In the genomic region with DNA sequence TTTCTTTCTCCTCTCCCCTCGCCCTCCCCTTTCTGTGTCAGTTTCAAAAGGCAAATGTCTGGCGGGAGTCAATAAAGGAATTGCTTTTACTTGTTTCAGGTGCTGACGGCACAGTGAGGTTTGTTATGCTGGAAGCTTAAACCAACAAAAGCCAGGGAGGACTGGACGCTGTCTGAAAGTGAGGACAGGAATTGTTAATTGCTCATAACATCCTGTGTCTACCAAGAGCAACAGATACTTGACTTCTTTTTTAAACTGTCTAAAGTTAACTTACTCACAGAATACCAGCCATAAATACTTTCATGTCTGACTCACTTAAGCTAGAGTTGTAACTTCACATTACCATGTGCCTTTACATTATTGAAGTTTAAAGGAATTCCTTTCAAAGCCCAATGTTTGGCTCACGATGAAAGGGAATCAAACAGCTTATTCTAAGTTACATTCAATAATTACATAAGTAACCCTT, we compare ENCODE assay signal across 19 cellular contexts.
DNase-seq lines count a peak whose midpoint lies in the region; ATAC-seq, FAIRE-seq and TF ChIP-seq lines count a peak whose summit lies in the region.
"Had no signal": no experiment of that assay in that cellular context is flagged by ENCODE, and none has a peak within 500 bp of the region (broad histone marks: within the 10 kb centered on the region; RNA-seq: fewer than 3 reads in every experiment).

No MANE protein-coding gene starts in this region.

- peak overlapping the region; percentile 39 for H3K4me2 ChIP-seq in A549

- H3K4me1 ChIP-seq in A549, result peaks cover 15% of the 10 kb centered on the region
- H3K4me1 ChIP-seq: lower lobe of right lung, uterus had no signal

- CTCF ChIA-PET in A549 (lab: Yijun Ruan, JAX), result no interaction called here

- no peak for TF ChIP-seq EP300 in A549 (IDR thresholded peaks at IDR 0.05)

- no peaks in the 10 kb centered on the region for H3K9me3 ChIP-seq in A549
- H3K9me3 ChIP-seq: lower lobe of right lung, uterus had no signal

- POLR2A ChIA-PET in A549 (lab: Yijun Ruan, JAX), result no interaction called here

- 21% methylated on average over 5 of the region's 5 CpGs for WGBS in A549 (ENCODE audit: missing lambda C conversion rate)

- no peak for TF ChIP-seq RAD21 in A549 (conservative IDR thresholded peaks at IDR 0.05 in 1 of 2, IDR thresholded peaks at IDR 0.05 in 1 of 2)

- peak in 1 of 2 experiments; percentile 9 for DNase-seq in A549 (ENCODE audit: low read depth in 1 of 2, low spot score in 1 of 2)
- peak; percentile 88 for DNase-seq in LoVo (ENCODE audit: low spot score)
- peak; percentile 60 for DNase-seq in astrocyte of the spinal cord (ENCODE audit: low read depth, low spot score)
- peak; percentile 61 for DNase-seq in left kidney (ENCODE audit: low read depth, low spot score)
- DNase-seq in hippocampal formation (lab: John Stamatoyannopoulos, UW), result no peak
- no peak for DNase-seq in stimulated activated CD4-positive, alpha-beta T cell treated with anti-CD3 and anti-CD28 coated beads, Interleukin-4, amount 100 ng/mL, for 24 hours
- DNase-seq: activated CD4-positive, alpha-beta T cell treated with anti-CD3 and anti-CD28 coated beads for 48 hours; activated T-cell treated with anti-CD3 and anti-CD28 coated beads for 4 hours; Calu3; hypothalamus; lower lobe of right lung; NCI-H1436; NCI-H524; stimulated activated naive CD4-positive, alpha-beta T cell treated with Interleukin-2 at 50 U/mL for 16 hours; T-helper 2 cell; uterus had no signal

- ATAC-seq in A549, result peak; percentile 31 to 62; a peak in 4 of 6 replicates
- no peak for ATAC-seq in GM18861 (IDR thresholded peaks at IDR 0.05; ENCODE audit: unreplicated experiment)
- ATAC-seq in GM19467 (IDR thresholded peaks at IDR 0.05; ENCODE audit: unreplicated experiment), result no peak

- in situ Hi-C loops in astrocyte of the spinal cord (cut with HindIII; ENCODE audit: low sequenced_read_pairs), result no loop called here

- TF ChIP-seq POLR2A in A549 (IDR thresholded peaks at IDR 0.05; ENCODE audit: low read length), result no peak

- FAIRE-seq in A549 (lab: Jason Lieb, UNC), result no peak

- H3K4me3 ChIP-seq in A549 (no peak overlapping the region), astrocyte of the spinal cord (ENCODE audit: low read depth, low read length) (no peak overlapping the region)
- H3K4me3 ChIP-seq: coronary artery, lower lobe of right lung, uterus had no signal

- no peak for TF ChIP-seq CTCF in A549 (IDR thresholded peaks at IDR 0.05)
- TF ChIP-seq CTCF in astrocyte of the spinal cord (IDR thresholded peaks at IDR 0.05; ENCODE audit: low read depth, low read length), result no peak

- peak overlapping the region in 1 of 2 experiments; percentile 45; a peak in 2 of 6 replicates for H3K27ac ChIP-seq in A549
- H3K27ac ChIP-seq: coronary artery, lower lobe of right lung, uterus had no signal

TF ChIP-seq in A549, 52 proteins besides CTCF, POLR2A, EP300 and RAD21:
- no peak for TF ChIP-seq EHF (CRISPR knock-in tag; IDR thresholded peaks at IDR 0.05)
- no peak for TF ChIP-seq HOXB13 (CRISPR knock-in tag; IDR thresholded peaks at IDR 0.05; ENCODE audit: low read depth)
- TF ChIP-seq MAZ (IDR thresholded peaks at IDR 0.05; ENCODE audit: borderline replicate concordance, low read depth, low read length), result no peak
- no peak for TF ChIP-seq CEBPB (IDR thresholded peaks at IDR 0.05)
- TF ChIP-seq, protein P1, sequence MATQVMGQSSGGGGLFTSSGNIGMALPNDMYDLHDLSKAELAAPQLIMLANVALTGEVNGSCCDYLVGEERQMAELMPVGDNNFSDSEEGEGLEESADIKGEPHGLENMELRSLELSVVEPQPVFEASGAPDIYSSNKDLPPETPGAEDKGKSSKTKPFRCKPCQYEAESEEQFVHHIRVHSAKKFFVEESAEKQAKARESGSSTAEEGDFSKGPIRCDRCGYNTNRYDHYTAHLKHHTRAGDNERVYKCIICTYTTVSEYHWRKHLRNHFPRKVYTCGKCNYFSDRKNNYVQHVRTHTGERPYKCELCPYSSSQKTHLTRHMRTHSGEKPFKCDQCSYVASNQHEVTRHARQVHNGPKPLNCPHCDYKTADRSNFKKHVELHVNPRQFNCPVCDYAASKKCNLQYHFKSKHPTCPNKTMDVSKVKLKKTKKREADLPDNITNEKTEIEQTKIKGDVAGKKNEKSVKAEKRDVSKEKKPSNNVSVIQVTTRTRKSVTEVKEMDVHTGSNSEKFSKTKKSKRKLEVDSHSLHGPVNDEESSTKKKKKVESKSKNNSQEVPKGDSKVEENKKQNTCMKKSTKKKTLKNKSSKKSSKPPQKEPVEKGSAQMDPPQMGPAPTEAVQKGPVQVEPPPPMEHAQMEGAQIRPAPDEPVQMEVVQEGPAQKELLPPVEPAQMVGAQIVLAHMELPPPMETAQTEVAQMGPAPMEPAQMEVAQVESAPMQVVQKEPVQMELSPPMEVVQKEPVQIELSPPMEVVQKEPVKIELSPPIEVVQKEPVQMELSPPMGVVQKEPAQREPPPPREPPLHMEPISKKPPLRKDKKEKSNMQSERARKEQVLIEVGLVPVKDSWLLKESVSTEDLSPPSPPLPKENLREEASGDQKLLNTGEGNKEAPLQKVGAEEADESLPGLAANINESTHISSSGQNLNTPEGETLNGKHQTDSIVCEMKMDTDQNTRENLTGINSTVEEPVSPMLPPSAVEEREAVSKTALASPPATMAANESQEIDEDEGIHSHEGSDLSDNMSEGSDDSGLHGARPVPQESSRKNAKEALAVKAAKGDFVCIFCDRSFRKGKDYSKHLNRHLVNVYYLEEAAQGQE (IDR thresholded peaks at IDR 0.05), result no peak
- TF ChIP-seq SMC3 (IDR thresholded peaks at IDR 0.05), result no peak
- TF ChIP-seq, protein P2, sequence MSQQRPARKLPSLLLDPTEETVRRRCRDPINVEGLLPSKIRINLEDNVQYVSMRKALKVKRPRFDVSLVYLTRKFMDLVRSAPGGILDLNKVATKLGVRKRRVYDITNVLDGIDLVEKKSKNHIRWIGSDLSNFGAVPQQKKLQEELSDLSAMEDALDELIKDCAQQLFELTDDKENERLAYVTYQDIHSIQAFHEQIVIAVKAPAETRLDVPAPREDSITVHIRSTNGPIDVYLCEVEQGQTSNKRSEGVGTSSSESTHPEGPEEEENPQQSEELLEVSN (IDR thresholded peaks at IDR 0.05; ENCODE audit: borderline replicate concordance, low read depth), result no peak

Comparison
In these comparisons a context has a peak if more than half of its experiments do, and no peak if none do; other contexts are left out.
1. ATAC-seq: peak in A549 (2 of 2); none in GM18861 (single experiment) and GM19467 (single experiment).
2. DNase-seq: peak in LoVo (single experiment), astrocyte of the spinal cord (single experiment) and left kidney (single experiment); none in hippocampal formation (0 of 2) and stimulated activated CD4-positive, alpha-beta T cell treated with anti-CD3 and anti-CD28 coated beads, Interleukin-4, amount 100 ng/mL, for 24 hours (single experiment).